ENCODE assay signal across 8 cellular contexts in genomic region chr3:45993421-45994027, GRCh38. TPM values are rescaled to one million over a fixed set of nuclear protein-coding genes. Genes with fewer than 3 reads are reported as not detected.
A peak's percentile ranks its signal among the peaks of the same experiment; 100 is the strongest.
DNase-seq lines count a peak whose midpoint lies in the region; ATAC-seq and TF ChIP-seq lines count a peak whose summit lies in the region.
"Had no signal": no experiment of that assay in that cellular context is flagged by ENCODE, and none has a peak within 500 bp of the region (broad histone marks: within the 10 kb centered on the region; RNA-seq: fewer than 3 reads in every experiment).

No MANE protein-coding gene starts in this region.

- DNase-seq in ELR (ENCODE audit: low read depth) (peak; percentile 30), ascending aorta (ENCODE audit: low spot score in 2 of 2) (no peak), sigmoid colon (no peak)
- no peak for DNase-seq in effector CD8-positive, alpha-beta T cell (lab: John Stamatoyannopoulos, UW)

- TF ChIP-seq CTCF in Loucy (conservative IDR thresholded peaks at IDR 0.05; ENCODE audit: low read length): no peak
- TF ChIP-seq CTCF in ascending aorta (IDR thresholded peaks at IDR 0.05): no peak
- TF ChIP-seq CTCF in sigmoid colon (IDR thresholded peaks at IDR 0.05): no peak

- ATAC-seq in HG02870 (IDR thresholded peaks at IDR 0.05; ENCODE audit: unreplicated experiment) (no peak), GM21360 (IDR thresholded peaks at IDR 0.05; ENCODE audit: unreplicated experiment) (no peak)

- peaks cover 7% of the 10 kb centered on the region; the same call in 1 of the 2 replicates for H3K79me2 ChIP-seq in Loucy (ENCODE audit: insufficient read depth, low read length)

- no peak overlapping the region for H2AFZ ChIP-seq in Loucy (ENCODE audit: low read length)

- H3K27me3 ChIP-seq in Loucy (ENCODE audit: insufficient read depth, low read length, poor library complexity, severe bottlenecking): no peaks in the 10 kb centered on the region
- H3K27me3 ChIP-seq in ascending aorta: no peaks in the 10 kb centered on the region
- H3K27me3 ChIP-seq in sigmoid colon: no peaks in the 10 kb centered on the region

- peak overlapping the region; percentile 94 to 99 for H3K27ac ChIP-seq in ascending aorta
- peak overlapping the region; percentile 91 to 98 (median 95) for H3K27ac ChIP-seq in sigmoid colon

- H4K20me1 ChIP-seq in Loucy (ENCODE audit: insufficient read depth, low read length, poor library complexity, severe bottlenecking): peaks cover 2% of the 10 kb centered on the region

- WGBS in sigmoid colon, 2 donors: 60 to 70% methylated on average over 3 of the region's 3 CpGs

- no peaks in the 10 kb centered on the region for H3K9me3 ChIP-seq in Loucy (ENCODE audit: insufficient read depth, low read depth, low read length)
- no peaks in the 10 kb centered on the region for H3K9me3 ChIP-seq in ascending aorta
- no peaks in the 10 kb centered on the region for H3K9me3 ChIP-seq in sigmoid colon

- H3K9ac ChIP-seq in Loucy (ENCODE audit: low read depth, low read length, poor library complexity, severe bottlenecking): no peak overlapping the region

- no peaks in the 10 kb centered on the region for H3K36me3 ChIP-seq in Loucy (ENCODE audit: insufficient read depth, low read length)
- H3K36me3 ChIP-seq in ascending aorta: no peaks in the 10 kb centered on the region
- H3K36me3 ChIP-seq in sigmoid colon: no peaks in the 10 kb centered on the region

- no peaks in the 10 kb centered on the region for H3K9me2 ChIP-seq in Loucy (replicated peaks; ENCODE audit: low read depth, low read length)

- H3K4me1 ChIP-seq in Loucy (ENCODE audit: insufficient read depth, low read length, poor library complexity, severe bottlenecking) (peaks cover 27% of the 10 kb centered on the region), ascending aorta (peaks cover 29 to 64% of the 10 kb centered on the region in 2 donors), sigmoid colon (peaks cover 0 to 67% (median 61%) of the 10 kb centered on the region in 4 donors)

- H3K4me3 ChIP-seq in Loucy (ENCODE audit: low read length, poor library complexity, severe bottlenecking) (peak overlapping the region; percentile 14), ascending aorta (no peak overlapping the region), sigmoid colon (no peak overlapping the region)

- H3K4me2 ChIP-seq in Loucy (ENCODE audit: low read depth, low read length, poor library complexity, severe bottlenecking): peak overlapping the region; percentile 70

- intact Hi-C loops in ascending aorta (cut with DNase I): loop anchor here (2.0 to 10.0 kb wide), 3 partner anchors 309 to 1017 kb away; partner anchors contain the start of genes EXOSC7, LIMD1, SACM1L and ZDHHC3
- intact Hi-C loops in sigmoid colon (cut with DNase I): no loop called here

- TF ChIP-seq POLR2A in sigmoid colon (IDR thresholded peaks at IDR 0.05): no peak

- TF ChIP-seq EP300 in sigmoid colon (IDR thresholded peaks at IDR 0.05): no peak

- no peaks in the 10 kb centered on the region for H3F3A ChIP-seq in Loucy (ENCODE audit: low read depth)

RNA-seq across cellular contexts. Expression of gene FYCO1, which starts 2.1 kb away (rescaled TPM):
- total RNA-seq in ascending aorta (56.2 TPM), sigmoid colon (100 to 1,000 TPM in 1 of 4 donors, 10 to 100 TPM in 3; 72.1 to 115 (median 79.2) TPM)
- 10 to 100 TPM in 1 of 3 donors, 1 to 10 TPM in 2; 8.4 to 15.0 (median 9.9) TPM for polyA plus RNA-seq in sigmoid colon

RNA-seq across cellular contexts. Expression of gene XCR1, which starts 33.8 kb away (rescaled TPM):
- total RNA-seq in ascending aorta (not detected), sigmoid colon (under 1 TPM in 1 of 4 donors, not detected in 3; under 0.01 TPM)
- polyA plus RNA-seq in sigmoid colon: 1 to 10 TPM in 1 of 3 donors, not detected in 2; 3.5 TPM
- total RNA-seq: fibroblast of villous mesenchyme had no signal

RNA-seq across cellular contexts. Expression of gene CXCR6, which starts 50.3 kb away (rescaled TPM):
- total RNA-seq in ascending aorta (2.1 TPM), sigmoid colon (under 1 TPM in 3 of 4 donors, not detected in 1; 0.36 to 0.95 (median 0.49) TPM)
- polyA plus RNA-seq in sigmoid colon: 1 to 10 TPM in 1 of 3 donors, not detected in 2; 3.3 TPM
